ENCODE assay signal across 1 cellular context in the genomic region with DNA sequence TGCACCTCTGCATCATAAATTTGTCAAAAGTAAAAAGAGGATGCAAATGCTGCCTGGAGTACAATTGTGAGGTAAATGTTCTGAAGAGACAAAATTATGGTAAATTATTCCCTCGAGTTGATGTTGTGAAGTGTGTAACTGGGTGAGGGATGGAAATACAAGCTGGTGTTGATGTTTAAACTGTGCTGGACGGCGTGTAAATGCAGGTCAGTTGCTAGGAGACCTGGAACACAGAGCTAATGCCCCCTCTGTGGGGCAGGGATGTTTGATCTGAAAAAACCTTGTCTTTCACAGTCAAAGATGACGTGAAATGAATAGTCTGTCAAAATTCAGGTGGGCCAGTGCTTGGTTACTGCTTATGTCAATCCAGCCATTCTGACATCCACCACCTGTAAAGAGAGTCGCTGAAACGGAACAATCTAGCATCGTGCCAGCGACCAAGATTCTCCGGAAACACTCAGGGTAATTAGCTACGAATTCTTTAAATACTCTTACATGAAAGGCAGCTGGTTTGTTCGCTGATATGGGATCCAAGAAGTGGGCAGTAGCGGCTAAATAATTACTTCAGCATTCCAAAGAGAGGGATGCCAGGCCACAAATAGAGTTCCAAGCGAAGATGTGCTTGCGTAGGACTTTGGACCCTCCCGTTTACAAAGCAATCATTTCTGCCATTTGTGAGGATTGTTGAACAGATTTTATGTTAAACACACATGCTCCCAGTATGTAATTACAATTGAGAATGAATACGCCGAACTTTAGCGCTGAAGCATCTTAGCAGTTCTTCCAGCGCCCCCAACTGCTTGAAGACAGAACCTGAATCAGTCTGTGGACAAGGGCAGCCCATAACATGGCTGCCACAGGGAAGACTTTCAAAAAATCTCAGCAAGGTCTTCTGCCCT.
TF ChIP-seq lines count a peak whose summit lies in the region.

No MANE protein-coding gene starts in this region.

TF ChIP-seq in HepG2, 621 proteins besides CTCF, POLR2A, EP300 and RAD21 (continued from another document and continues in another):
- TF ChIP-seq, protein P1, sequence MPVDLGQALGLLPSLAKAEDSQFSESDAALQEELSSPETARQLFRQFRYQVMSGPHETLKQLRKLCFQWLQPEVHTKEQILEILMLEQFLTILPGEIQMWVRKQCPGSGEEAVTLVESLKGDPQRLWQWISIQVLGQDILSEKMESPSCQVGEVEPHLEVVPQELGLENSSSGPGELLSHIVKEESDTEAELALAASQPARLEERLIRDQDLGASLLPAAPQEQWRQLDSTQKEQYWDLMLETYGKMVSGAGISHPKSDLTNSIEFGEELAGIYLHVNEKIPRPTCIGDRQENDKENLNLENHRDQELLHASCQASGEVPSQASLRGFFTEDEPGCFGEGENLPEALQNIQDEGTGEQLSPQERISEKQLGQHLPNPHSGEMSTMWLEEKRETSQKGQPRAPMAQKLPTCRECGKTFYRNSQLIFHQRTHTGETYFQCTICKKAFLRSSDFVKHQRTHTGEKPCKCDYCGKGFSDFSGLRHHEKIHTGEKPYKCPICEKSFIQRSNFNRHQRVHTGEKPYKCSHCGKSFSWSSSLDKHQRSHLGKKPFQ (CRISPR knock-in tag; IDR thresholded peaks at IDR 0.05; ENCODE audit: insufficient replicate concordance) = no peak
- TF ChIP-seq, protein P2, sequence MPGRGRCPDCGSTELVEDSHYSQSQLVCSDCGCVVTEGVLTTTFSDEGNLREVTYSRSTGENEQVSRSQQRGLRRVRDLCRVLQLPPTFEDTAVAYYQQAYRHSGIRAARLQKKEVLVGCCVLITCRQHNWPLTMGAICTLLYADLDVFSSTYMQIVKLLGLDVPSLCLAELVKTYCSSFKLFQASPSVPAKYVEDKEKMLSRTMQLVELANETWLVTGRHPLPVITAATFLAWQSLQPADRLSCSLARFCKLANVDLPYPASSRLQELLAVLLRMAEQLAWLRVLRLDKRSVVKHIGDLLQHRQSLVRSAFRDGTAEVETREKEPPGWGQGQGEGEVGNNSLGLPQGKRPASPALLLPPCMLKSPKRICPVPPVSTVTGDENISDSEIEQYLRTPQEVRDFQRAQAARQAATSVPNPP (CRISPR knock-in tag; IDR thresholded peaks at IDR 0.05) = no peak
- TF ChIP-seq SRSF4 (IDR thresholded peaks at IDR 0.05; ENCODE audit: low read depth, low read length, poor library complexity, severe bottlenecking) (no peak), HHEX (CRISPR knock-in tag; IDR thresholded peaks at IDR 0.05) (no peak), SMARCC2 (IDR thresholded peaks at IDR 0.05) (no peak), HDAC1 (CRISPR knock-in tag; IDR thresholded peaks at IDR 0.05) (no peak), KLF11 (CRISPR knock-in tag; IDR thresholded peaks at IDR 0.05) (no peak), MYNN (CRISPR knock-in tag; IDR thresholded peaks at IDR 0.05; ENCODE audit: low read depth) (no peak), AKAP8 (CRISPR knock-in tag; IDR thresholded peaks at IDR 0.05) (no peak), SIN3A (IDR thresholded peaks at IDR 0.05; ENCODE audit: borderline replicate concordance, low read depth, low read length) (no peak), ZNF556 (CRISPR knock-in tag; IDR thresholded peaks at IDR 0.05; ENCODE audit: borderline replicate concordance) (peak; percentile 57; the same call in 1 of the 2 replicates), ZNF713 (CRISPR knock-in tag; IDR thresholded peaks at IDR 0.05) (no peak), TCF7 (IDR thresholded peaks at IDR 0.05; ENCODE audit: low read depth) (no peak), FOSL1 (CRISPR knock-in tag; IDR thresholded peaks at IDR 0.05; ENCODE audit: borderline replicate concordance) (no peak), ZNF337 (CRISPR knock-in tag; IDR thresholded peaks at IDR 0.05; ENCODE audit: borderline replicate concordance, low read depth) (no peak), FOSL2 (CRISPR knock-in tag; IDR thresholded peaks at IDR 0.05) (0 out of 2 replicates have a peak, but pooled peaks have one; percentile 22), ZNF792 (CRISPR knock-in tag; IDR thresholded peaks at IDR 0.05) (no peak), PHF20 (CRISPR knock-in tag; IDR thresholded peaks at IDR 0.05) (no peak), TMF1 (CRISPR knock-in tag; IDR thresholded peaks at IDR 0.05; ENCODE audit: low read depth) (no peak), STAG1 (CRISPR knock-in tag; IDR thresholded peaks at IDR 0.05) (peak; percentile 89), SNAI1 (CRISPR knock-in tag; IDR thresholded peaks at IDR 0.05; ENCODE audit: borderline replicate concordance) (no peak), RXRB (CRISPR knock-in tag; IDR thresholded peaks at IDR 0.05; ENCODE audit: borderline replicate concordance) (0 out of 2 replicates have a peak, but pooled peaks have one; percentile 30), RXRA (CRISPR knock-in tag; IDR thresholded peaks at IDR 0.05) (no peak), KDM6A (CRISPR knock-in tag; IDR thresholded peaks at IDR 0.05; ENCODE audit: low read depth) (no peak), ZNF335 (CRISPR knock-in tag; IDR thresholded peaks at IDR 0.05) (no peak), ZNF264 (CRISPR knock-in tag; IDR thresholded peaks at IDR 0.05) (0 out of 2 replicates have a peak, but pooled peaks have one; percentile 15), ESRRA (CRISPR knock-in tag; IDR thresholded peaks at IDR 0.05; ENCODE audit: low read depth) (no peak), ZSCAN12 (CRISPR knock-in tag; IDR thresholded peaks at IDR 0.05) (no peak)
- TF ChIP-seq, protein P3, sequence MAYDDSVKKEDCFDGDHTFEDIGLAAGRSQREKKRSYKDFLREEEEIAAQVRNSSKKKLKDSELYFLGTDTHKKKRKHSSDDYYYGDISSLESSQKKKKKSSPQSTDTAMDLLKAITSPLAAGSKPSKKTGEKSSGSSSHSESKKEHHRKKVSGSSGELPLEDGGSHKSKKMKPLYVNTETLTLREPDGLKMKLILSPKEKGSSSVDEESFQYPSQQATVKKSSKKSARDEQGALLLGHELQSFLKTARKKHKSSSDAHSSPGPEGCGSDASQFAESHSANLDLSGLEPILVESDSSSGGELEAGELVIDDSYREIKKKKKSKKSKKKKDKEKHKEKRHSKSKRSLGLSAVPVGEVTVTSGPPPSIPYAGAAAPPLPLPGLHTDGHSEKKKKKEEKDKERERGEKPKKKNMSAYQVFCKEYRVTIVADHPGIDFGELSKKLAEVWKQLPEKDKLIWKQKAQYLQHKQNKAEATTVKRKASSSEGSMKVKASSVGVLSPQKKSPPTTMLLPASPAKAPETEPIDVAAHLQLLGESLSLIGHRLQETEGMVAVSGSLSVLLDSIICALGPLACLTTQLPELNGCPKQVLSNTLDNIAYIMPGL (CRISPR knock-in tag; IDR thresholded peaks at IDR 0.05; ENCODE audit: borderline replicate concordance in 1 of 2, low read depth in 1 of 2) = peak; percentile 41 to 73; a peak in 3 of 4 replicates
- TF ChIP-seq, protein P4, sequence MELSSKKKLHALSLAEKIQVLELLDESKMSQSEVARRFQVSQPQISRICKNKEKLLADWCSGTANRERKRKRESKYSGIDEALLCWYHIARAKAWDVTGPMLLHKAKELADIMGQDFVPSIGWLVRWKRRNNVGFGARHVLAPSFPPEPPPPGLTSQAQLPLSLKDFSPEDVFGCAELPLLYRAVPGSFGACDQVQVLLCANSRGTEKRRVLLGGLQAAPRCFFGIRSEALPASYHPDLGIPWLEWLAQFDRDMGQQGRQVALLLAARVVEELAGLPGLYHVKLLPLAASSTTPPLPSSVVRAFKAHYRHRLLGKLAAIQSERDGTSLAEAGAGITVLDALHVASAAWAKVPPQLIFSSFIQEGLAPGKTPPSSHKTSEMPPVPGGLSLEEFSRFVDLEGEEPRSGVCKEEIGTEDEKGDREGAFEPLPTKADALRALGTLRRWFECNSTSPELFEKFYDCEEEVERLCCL (CRISPR knock-in tag; IDR thresholded peaks at IDR 0.05; ENCODE audit: borderline replicate concordance) = no peak
- TF ChIP-seq, protein P5, sequence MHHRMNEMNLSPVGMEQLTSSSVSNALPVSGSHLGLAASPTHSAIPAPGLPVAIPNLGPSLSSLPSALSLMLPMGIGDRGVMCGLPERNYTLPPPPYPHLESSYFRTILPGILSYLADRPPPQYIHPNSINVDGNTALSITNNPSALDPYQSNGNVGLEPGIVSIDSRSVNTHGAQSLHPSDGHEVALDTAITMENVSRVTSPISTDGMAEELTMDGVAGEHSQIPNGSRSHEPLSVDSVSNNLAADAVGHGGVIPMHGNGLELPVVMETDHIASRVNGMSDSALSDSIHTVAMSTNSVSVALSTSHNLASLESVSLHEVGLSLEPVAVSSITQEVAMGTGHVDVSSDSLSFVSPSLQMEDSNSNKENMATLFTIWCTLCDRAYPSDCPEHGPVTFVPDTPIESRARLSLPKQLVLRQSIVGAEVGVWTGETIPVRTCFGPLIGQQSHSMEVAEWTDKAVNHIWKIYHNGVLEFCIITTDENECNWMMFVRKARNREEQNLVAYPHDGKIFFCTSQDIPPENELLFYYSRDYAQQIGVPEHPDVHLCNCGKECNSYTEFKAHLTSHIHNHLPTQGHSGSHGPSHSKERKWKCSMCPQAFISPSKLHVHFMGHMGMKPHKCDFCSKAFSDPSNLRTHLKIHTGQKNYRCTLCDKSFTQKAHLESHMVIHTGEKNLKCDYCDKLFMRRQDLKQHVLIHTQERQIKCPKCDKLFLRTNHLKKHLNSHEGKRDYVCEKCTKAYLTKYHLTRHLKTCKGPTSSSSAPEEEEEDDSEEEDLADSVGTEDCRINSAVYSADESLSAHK (CRISPR knock-in tag; IDR thresholded peaks at IDR 0.05; ENCODE audit: borderline replicate concordance) = no peak
- TF ChIP-seq, protein P6, sequence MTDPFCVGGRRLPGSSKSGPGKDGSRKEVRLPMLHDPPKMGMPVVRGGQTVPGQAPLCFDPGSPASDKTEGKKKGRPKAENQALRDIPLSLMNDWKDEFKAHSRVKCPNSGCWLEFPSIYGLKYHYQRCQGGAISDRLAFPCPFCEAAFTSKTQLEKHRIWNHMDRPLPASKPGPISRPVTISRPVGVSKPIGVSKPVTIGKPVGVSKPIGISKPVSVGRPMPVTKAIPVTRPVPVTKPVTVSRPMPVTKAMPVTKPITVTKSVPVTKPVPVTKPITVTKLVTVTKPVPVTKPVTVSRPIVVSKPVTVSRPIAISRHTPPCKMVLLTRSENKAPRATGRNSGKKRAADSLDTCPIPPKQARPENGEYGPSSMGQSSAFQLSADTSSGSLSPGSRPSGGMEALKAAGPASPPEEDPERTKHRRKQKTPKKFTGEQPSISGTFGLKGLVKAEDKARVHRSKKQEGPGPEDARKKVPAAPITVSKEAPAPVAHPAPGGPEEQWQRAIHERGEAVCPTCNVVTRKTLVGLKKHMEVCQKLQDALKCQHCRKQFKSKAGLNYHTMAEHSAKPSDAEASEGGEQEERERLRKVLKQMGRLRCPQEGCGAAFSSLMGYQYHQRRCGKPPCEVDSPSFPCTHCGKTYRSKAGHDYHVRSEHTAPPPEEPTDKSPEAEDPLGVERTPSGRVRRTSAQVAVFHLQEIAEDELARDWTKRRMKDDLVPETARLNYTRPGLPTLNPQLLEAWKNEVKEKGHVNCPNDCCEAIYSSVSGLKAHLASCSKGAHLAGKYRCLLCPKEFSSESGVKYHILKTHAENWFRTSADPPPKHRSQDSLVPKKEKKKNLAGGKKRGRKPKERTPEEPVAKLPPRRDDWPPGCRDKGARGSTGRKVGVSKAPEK (CRISPR knock-in tag; IDR thresholded peaks at IDR 0.05; ENCODE audit: borderline replicate concordance) = peak; percentile 24; the same call in 1 of the 2 replicates
- TF ChIP-seq, protein P7, sequence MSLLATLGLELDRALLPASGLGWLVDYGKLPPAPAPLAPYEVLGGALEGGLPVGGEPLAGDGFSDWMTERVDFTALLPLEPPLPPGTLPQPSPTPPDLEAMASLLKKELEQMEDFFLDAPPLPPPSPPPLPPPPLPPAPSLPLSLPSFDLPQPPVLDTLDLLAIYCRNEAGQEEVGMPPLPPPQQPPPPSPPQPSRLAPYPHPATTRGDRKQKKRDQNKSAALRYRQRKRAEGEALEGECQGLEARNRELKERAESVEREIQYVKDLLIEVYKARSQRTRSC (CRISPR knock-in tag; IDR thresholded peaks at IDR 0.05; ENCODE audit: low read depth) = no peak
- TF ChIP-seq, protein P8, sequence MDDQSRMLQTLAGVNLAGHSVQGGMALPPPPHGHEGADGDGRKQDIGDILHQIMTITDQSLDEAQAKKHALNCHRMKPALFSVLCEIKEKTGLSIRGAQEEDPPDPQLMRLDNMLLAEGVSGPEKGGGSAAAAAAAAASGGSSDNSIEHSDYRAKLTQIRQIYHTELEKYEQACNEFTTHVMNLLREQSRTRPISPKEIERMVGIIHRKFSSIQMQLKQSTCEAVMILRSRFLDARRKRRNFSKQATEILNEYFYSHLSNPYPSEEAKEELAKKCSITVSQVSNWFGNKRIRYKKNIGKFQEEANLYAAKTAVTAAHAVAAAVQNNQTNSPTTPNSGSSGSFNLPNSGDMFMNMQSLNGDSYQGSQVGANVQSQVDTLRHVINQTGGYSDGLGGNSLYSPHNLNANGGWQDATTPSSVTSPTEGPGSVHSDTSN (CRISPR knock-in tag; IDR thresholded peaks at IDR 0.05; ENCODE audit: borderline replicate concordance) = no peak
- TF ChIP-seq, protein P9, sequence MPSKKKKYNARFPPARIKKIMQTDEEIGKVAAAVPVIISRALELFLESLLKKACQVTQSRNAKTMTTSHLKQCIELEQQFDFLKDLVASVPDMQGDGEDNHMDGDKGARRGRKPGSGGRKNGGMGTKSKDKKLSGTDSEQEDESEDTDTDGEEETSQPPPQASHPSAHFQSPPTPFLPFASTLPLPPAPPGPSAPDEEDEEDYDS (CRISPR knock-in tag; IDR thresholded peaks at IDR 0.05) = 0 out of 2 replicates have a peak, but pooled peaks have one; percentile 14
- TF ChIP-seq, protein P10, sequence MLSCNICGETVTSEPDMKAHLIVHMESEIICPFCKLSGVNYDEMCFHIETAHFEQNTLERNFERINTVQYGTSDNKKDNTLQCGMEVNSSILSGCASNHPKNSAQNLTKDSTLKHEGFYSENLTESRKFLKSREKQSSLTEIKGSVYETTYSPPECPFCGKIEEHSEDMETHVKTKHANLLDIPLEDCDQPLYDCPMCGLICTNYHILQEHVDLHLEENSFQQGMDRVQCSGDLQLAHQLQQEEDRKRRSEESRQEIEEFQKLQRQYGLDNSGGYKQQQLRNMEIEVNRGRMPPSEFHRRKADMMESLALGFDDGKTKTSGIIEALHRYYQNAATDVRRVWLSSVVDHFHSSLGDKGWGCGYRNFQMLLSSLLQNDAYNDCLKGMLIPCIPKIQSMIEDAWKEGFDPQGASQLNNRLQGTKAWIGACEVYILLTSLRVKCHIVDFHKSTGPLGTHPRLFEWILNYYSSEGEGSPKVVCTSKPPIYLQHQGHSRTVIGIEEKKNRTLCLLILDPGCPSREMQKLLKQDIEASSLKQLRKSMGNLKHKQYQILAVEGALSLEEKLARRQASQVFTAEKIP (CRISPR knock-in tag; IDR thresholded peaks at IDR 0.05; ENCODE audit: borderline replicate concordance) = no peak
- TF ChIP-seq, protein P11, sequence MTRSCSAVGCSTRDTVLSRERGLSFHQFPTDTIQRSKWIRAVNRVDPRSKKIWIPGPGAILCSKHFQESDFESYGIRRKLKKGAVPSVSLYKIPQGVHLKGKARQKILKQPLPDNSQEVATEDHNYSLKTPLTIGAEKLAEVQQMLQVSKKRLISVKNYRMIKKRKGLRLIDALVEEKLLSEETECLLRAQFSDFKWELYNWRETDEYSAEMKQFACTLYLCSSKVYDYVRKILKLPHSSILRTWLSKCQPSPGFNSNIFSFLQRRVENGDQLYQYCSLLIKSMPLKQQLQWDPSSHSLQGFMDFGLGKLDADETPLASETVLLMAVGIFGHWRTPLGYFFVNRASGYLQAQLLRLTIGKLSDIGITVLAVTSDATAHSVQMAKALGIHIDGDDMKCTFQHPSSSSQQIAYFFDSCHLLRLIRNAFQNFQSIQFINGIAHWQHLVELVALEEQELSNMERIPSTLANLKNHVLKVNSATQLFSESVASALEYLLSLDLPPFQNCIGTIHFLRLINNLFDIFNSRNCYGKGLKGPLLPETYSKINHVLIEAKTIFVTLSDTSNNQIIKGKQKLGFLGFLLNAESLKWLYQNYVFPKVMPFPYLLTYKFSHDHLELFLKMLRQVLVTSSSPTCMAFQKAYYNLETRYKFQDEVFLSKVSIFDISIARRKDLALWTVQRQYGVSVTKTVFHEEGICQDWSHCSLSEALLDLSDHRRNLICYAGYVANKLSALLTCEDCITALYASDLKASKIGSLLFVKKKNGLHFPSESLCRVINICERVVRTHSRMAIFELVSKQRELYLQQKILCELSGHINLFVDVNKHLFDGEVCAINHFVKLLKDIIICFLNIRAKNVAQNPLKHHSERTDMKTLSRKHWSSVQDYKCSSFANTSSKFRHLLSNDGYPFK (CRISPR knock-in tag; IDR thresholded peaks at IDR 0.05; ENCODE audit: borderline replicate concordance) = no peak
